Comparison of ENCODE assay signal across 1 cellular context in genomic region chr1:25620701-25621350, GRCh38.
TF ChIP-seq lines count a peak whose summit lies in the region.

No MANE protein-coding gene starts in this region.

TF ChIP-seq in IMR-90, 13 proteins besides CTCF, POLR2A, EP300 and RAD21:
- no peak for TF ChIP-seq RCOR1 (IDR thresholded peaks at IDR 0.05; ENCODE audit: insufficient replicate concordance, low read length)
- TF ChIP-seq CHD1 (IDR thresholded peaks at IDR 0.05; ENCODE audit: low read depth, low read length), result no peak
- no peak for TF ChIP-seq MXI1 (IDR thresholded peaks at IDR 0.05; ENCODE audit: borderline replicate concordance, low read depth, low read length)
- no peak for TF ChIP-seq USF2 (IDR thresholded peaks at IDR 0.05; ENCODE audit: low read depth, low read length)
- no peak for TF ChIP-seq SMC3 (IDR thresholded peaks at IDR 0.05; ENCODE audit: low read depth, low read length)
- TF ChIP-seq NFE2L2 (IDR thresholded peaks at IDR 0.05; ENCODE audit: low read depth, low read length), result no peak
- no peak for TF ChIP-seq FOS (IDR thresholded peaks at IDR 0.05; ENCODE audit: low read depth, low read length)
- no peak for TF ChIP-seq CEBPB (IDR thresholded peaks at IDR 0.05; ENCODE audit: low read depth, low read length)
- no peak for TF ChIP-seq MAZ (IDR thresholded peaks at IDR 0.05; ENCODE audit: borderline replicate concordance, low read depth, low read length)
- no peak for TF ChIP-seq BHLHE40 (IDR thresholded peaks at IDR 0.05; ENCODE audit: low read depth, low read length)
- no peak for TF ChIP-seq ELK1 (IDR thresholded peaks at IDR 0.05; ENCODE audit: borderline replicate concordance, low read depth, low read length)
- TF ChIP-seq RFX5 (IDR thresholded peaks at IDR 0.05; ENCODE audit: low read depth, low read length), result no peak
- no peak for TF ChIP-seq MAFK (IDR thresholded peaks at IDR 0.05; ENCODE audit: low read depth, low read length)
